In the genomic region with DNA sequence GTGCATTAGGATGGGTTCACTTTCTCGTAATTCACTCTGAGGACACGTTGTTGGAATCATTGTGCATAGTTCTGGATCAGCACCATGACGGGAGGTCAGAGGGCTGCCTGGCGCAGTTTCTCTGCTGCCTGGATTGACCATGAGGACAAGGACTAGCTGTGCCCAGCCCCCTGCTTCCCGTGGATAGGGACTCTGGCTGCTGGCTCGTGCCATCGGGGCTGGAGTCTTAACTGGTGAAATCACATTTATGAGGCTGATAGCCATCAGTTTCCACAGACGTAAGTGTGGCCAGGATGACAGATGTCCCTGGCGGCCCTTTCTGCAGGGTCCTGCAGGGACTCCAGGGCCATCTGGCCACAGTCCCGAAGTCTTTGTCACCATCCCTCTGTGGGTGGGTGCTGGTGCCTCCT, we compare ENCODE assay signal across 13 cellular contexts.
A peak's percentile ranks its signal among the peaks of the same experiment; 100 is the strongest.
DNase-seq lines count a peak whose midpoint lies in the region; ATAC-seq lines count a peak whose summit lies in the region.
"Had no signal": no experiment of that assay in that cellular context is flagged by ENCODE, and none has a peak within 500 bp of the region (broad histone marks: within the 10 kb centered on the region; RNA-seq: fewer than 3 reads in every experiment).

No MANE protein-coding gene starts in this region.

- no peaks in the 10 kb centered on the region for H3K36me3 ChIP-seq in subcutaneous abdominal adipose tissue (ENCODE audit: control insufficient read depth in 5 of 5, insufficient read depth in 5 of 5, low read length in 5 of 5)

- peak overlapping the region; percentile 30 for H3K27ac ChIP-seq in subcutaneous abdominal adipose tissue (ENCODE audit: low read depth, low read length)

- no peak overlapping the region for H3K4me3 ChIP-seq in subcutaneous abdominal adipose tissue (ENCODE audit: low read depth in 1 of 5, low read length in 5 of 5)

- H3K9me3 ChIP-seq in subcutaneous abdominal adipose tissue (ENCODE audit: control insufficient read depth in 5 of 5, low read length in 5 of 5): no peaks in the 10 kb centered on the region

- DNase-seq in GM03348 (ENCODE audit: low spot score) (peak; percentile 56), cerebellar cortex (ENCODE audit: low spot score) (peak; percentile 26), left kidney (ENCODE audit: low read depth, low spot score) (peak; percentile 89), NCI-H1417 treated with DMSO at 0.1 percent for 48 hours (lab: John Stamatoyannopoulos, UW) (no peak)
- no peak for DNase-seq in activated CD4-positive, alpha-beta T cell treated with anti-CD3 and anti-CD28 coated beads for 1 hour
- DNase-seq: activated CD4-positive, alpha-beta T cell treated with anti-CD3 and anti-CD28 coated beads for 48 hours; CD4-positive, alpha-beta memory T cell; naive B cell; NCI-H1092; stimulated activated CD4-positive, alpha-beta T cell treated with anti-CD3 and anti-CD28 coated beads, Interleukin-12 subunit alpha, Interleukin-12 subunit beta, amount 100 ng/mL, for 4 hours had no signal

- H3K9ac ChIP-seq in subcutaneous abdominal adipose tissue (ENCODE audit: low read length in 5 of 5): no peak overlapping the region

- no peak for ATAC-seq in GM21786 (IDR thresholded peaks at IDR 0.05; ENCODE audit: unreplicated experiment)
- no peak for ATAC-seq in GM18502 (IDR thresholded peaks at IDR 0.05; ENCODE audit: poor library complexity, unreplicated experiment)

- H3K27me3 ChIP-seq in subcutaneous abdominal adipose tissue (ENCODE audit: control insufficient read depth in 5 of 5, insufficient read depth in 4 of 5, low read length in 5 of 5): no peaks in the 10 kb centered on the region

- H3K4me1 ChIP-seq in subcutaneous abdominal adipose tissue (ENCODE audit: control insufficient read depth in 5 of 5, insufficient read depth in 5 of 5, low read length in 5 of 5): peaks cover 5 to 72% (median 52%) of the 10 kb centered on the region in 5 donors

Comparison
In these comparisons a context has a peak if more than half of its experiments do, and no peak if none do; other contexts are left out.
1. DNase-seq: peak in GM03348 (single experiment), cerebellar cortex (single experiment) and left kidney (single experiment); none in activated CD4-positive, alpha-beta T cell treated with anti-CD3 and anti-CD28 coated beads for 1 hour (single experiment) and NCI-H1417 treated with DMSO at 0.1 percent for 48 hours (single experiment).